Comparison of ENCODE assay signal across 28 cellular contexts in the genomic region with DNA sequence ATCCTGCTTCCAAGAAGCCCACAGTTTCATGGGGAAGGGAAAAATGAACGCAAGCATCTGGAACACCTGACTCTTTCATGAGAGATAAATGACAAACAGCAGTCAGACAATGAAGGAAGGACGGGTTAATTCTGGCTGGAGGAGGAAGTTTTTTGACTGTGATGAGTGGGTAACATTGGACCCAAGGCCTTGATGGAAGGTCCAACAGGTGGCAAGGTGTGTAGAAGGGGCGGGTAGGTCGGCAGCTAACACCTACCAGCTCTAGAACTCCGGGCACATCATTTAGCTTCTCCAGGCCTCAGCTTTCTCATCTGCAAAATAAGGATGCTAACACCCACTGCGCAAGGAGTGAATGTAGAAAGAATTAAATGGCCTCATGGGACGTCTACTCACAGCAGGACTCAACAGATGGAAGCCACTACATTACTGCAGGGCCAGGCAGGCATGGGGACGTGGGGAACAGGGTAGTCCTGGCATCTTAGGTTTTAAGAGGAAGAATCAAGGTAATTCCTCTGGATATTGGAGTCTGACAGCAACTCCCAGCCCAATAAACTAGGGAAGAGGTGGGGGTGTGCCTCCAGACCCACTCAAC. TPM values are rescaled to one million over a fixed set of nuclear protein-coding genes. Genes with fewer than 3 reads are reported as not detected.
DNase-seq lines count a peak whose midpoint lies in the region; FAIRE-seq and TF ChIP-seq lines count a peak whose summit lies in the region.
"Had no signal": no experiment of that assay in that cellular context is flagged by ENCODE, and none has a peak within 500 bp of the region (broad histone marks: within the 10 kb centered on the region; RNA-seq: fewer than 3 reads in every experiment).

No MANE protein-coding gene starts in this region.

- no peak for TF ChIP-seq POLR2A in NB4 (IDR thresholded peaks at IDR 0.05; ENCODE audit: extremely low read depth, insufficient read length)

- no peak overlapping the region for H3K4me3 ChIP-seq in HEK293 (ENCODE audit: low read depth, low read length)
- H3K4me3 ChIP-seq in NB4 (ENCODE audit: low read depth, low read length): no peak overlapping the region
- H3K4me3 ChIP-seq in bronchial epithelial cell (ENCODE audit: low read depth, low read length): no peak overlapping the region
- H3K4me3 ChIP-seq: A549, BLaER1, GM12878 had no signal

- peaks cover 10% of the 10 kb centered on the region for H3K36me3 Mint-ChIP-seq in osteocyte (ENCODE audit: unreplicated experiment)
- no peaks in the 10 kb centered on the region for H3K36me3 Mint-ChIP-seq in activated CD4-positive, alpha-beta T cell treated with anti-CD3 and anti-CD28 coated beads, Interleukin-2, amount 10 ng/mL, durations not matched to agents 7 days and 5 days (ENCODE audit: low read depth)
- H3K36me3 Mint-ChIP-seq: CD14-positive monocyte; CD4-positive, alpha-beta memory T cell; CD4-positive, CD25-positive, alpha-beta regulatory T cell had no signal

- peak; percentile 47 for FAIRE-seq in bronchial epithelial cell (lab: Jason Lieb, UNC)
- FAIRE-seq: A549, GM12878, GM12892, GM18507 had no signal

- no peaks in the 10 kb centered on the region for H3K27me3 Mint-ChIP-seq in osteocyte (ENCODE audit: unreplicated experiment)
- peaks cover 8% of the 10 kb centered on the region for H3K27me3 Mint-ChIP-seq in activated CD4-positive, alpha-beta T cell treated with anti-CD3 and anti-CD28 coated beads, Interleukin-2, amount 10 ng/mL, durations not matched to agents 7 days and 5 days

- CTCF ChIA-PET in HEK293 (lab: Yijun Ruan, JAX): interaction anchor here (1.9 kb wide), 1 partner anchor 10 kb away, joined by 14 read pairs; no protein-coding TSS in a partner anchor
- CTCF ChIA-PET in activated CD4-positive, alpha-beta T cell treated with anti-CD3 and anti-CD28 coated beads, Interleukin-2, amount 10 ng/mL, durations not matched to agents 7 days and 5 days (lab: Charles Lee): interaction anchor here (0.6 kb wide), 1 partner anchor 52 kb away, joined by 4 read pairs; no protein-coding TSS in a partner anchor

- H3K9me3 Mint-ChIP-seq in osteocyte (ENCODE audit: unreplicated experiment): no peaks in the 10 kb centered on the region
- H3K9me3 Mint-ChIP-seq in activated CD4-positive, alpha-beta T cell treated with anti-CD3 and anti-CD28 coated beads, Interleukin-2, amount 10 ng/mL, durations not matched to agents 7 days and 5 days: no peaks in the 10 kb centered on the region
- H3K9me3 Mint-ChIP-seq: CD14-positive monocyte; CD4-positive, alpha-beta memory T cell; CD4-positive, CD25-positive, alpha-beta regulatory T cell; CD8-positive, alpha-beta memory T cell had no signal

- TF ChIP-seq CTCF in HEK293 (tag by site-specific recombination; IDR thresholded peaks at IDR 0.05): no peak
- no peak for TF ChIP-seq CTCF in NB4 (IDR thresholded peaks at IDR 0.05; ENCODE audit: low read depth, low read length)
- no peak for TF ChIP-seq CTCF in bronchial epithelial cell (IDR thresholded peaks at IDR 0.05; ENCODE audit: insufficient read depth, low read length, severe bottlenecking)
- no peak for TF ChIP-seq CTCF in osteocyte (IDR thresholded peaks at IDR 0.05)

- peak overlapping the region; percentile 23 for H3K27ac Mint-ChIP-seq in osteocyte (ENCODE audit: unreplicated experiment)
- no peak overlapping the region for H3K27ac Mint-ChIP-seq in activated CD4-positive, alpha-beta T cell treated with anti-CD3 and anti-CD28 coated beads, Interleukin-2, amount 10 ng/mL, durations not matched to agents 7 days and 5 days
- H3K27ac Mint-ChIP-seq: CD14-positive monocyte; CD4-positive, alpha-beta memory T cell; CD4-positive, CD25-positive, alpha-beta regulatory T cell; CD8-positive, alpha-beta memory T cell had no signal

- H3K4me1 Mint-ChIP-seq in osteocyte (ENCODE audit: unreplicated experiment): peaks cover 72% of the 10 kb centered on the region
- H3K4me1 Mint-ChIP-seq in activated CD4-positive, alpha-beta T cell treated with anti-CD3 and anti-CD28 coated beads, Interleukin-2, amount 10 ng/mL, durations not matched to agents 7 days and 5 days: no peaks in the 10 kb centered on the region
- H3K4me1 Mint-ChIP-seq: CD14-positive monocyte; CD4-positive, alpha-beta memory T cell; CD4-positive, CD25-positive, alpha-beta regulatory T cell; CD8-positive, alpha-beta memory T cell had no signal

- DNase-seq in NB4 (ENCODE audit: low read depth) (peak; percentile 76), bronchial epithelial cell (ENCODE audit: low read depth) (no peak), osteocyte (ENCODE audit: extremely low spot score, unreplicated experiment) (no peak), AG08396 (ENCODE audit: low spot score) (no peak), NCI-H446 (lab: John Stamatoyannopoulos, UW) (no peak)
- DNase-seq in activated CD4-positive, alpha-beta T cell treated with anti-CD3 and anti-CD28 coated beads, Interleukin-2, amount 10 ng/mL, durations not matched to agents 7 days and 5 days: no peak
- no peak for DNase-seq in stimulated activated CD4-positive, alpha-beta T cell treated with anti-CD3 and anti-CD28 coated beads, Interleukin-2, amount 100 ng/mL, for 48 hours
- DNase-seq: C1 segment of cervical spinal cord; CD4-positive, alpha-beta memory T cell; CD4-positive, CD25-positive, alpha-beta regulatory T cell; CD8-positive, alpha-beta memory T cell; COR-L47; DMS 273 treated with DMSO at 0.1 percent for 48 hours; DMS153; DMS53; DMS79; DND-41; EL; GDM1 had no signal

- H3K36me3 ChIP-seq in HEK293 (ENCODE audit: control insufficient read depth in 2 of 2, insufficient read depth in 1 of 2, low read length in 2 of 2) (no peaks in the 10 kb centered on the region), bronchial epithelial cell (ENCODE audit: control insufficient read depth, insufficient read depth, low read length) (no peaks in the 10 kb centered on the region)
- H3K36me3 ChIP-seq: BE2C, BLaER1 had no signal

- peaks cover 4% of the 10 kb centered on the region for H3K27me3 ChIP-seq in bronchial epithelial cell (ENCODE audit: control insufficient read depth, insufficient read depth, low read length)
- H3K27me3 ChIP-seq: BE2C, BLaER1 had no signal

- POLR2A ChIA-PET in HEK293 (lab: Yijun Ruan, JAX): no interaction called here
- POLR2A ChIA-PET in activated CD4-positive, alpha-beta T cell treated with anti-CD3 and anti-CD28 coated beads, Interleukin-2, amount 10 ng/mL, durations not matched to agents 7 days and 5 days (lab: Charles Lee): no interaction called here

- H3K27ac ChIP-seq in HEK293 (ENCODE audit: extremely low read depth, low read depth, low read length): no peak overlapping the region
- H3K27ac ChIP-seq: 22Rv1, A549, BLaER1 had no signal

- no peaks in the 10 kb centered on the region for H3K9me3 ChIP-seq in HEK293 (ENCODE audit: control insufficient read depth, insufficient read depth, low read depth, low read length)
- H3K9me3 ChIP-seq: A549, BE2C, BLaER1 had no signal

- H3K4me1 ChIP-seq in HEK293 (ENCODE audit: control insufficient read depth, insufficient read depth, low read length): peaks cover 2% of the 10 kb centered on the region; the same call in 1 of the 2 replicates
- H3K4me1 ChIP-seq: A549, BE2C, BLaER1 had no signal

- H3K4me3 Mint-ChIP-seq in osteocyte (ENCODE audit: unreplicated experiment): no peak overlapping the region
- no peak overlapping the region for H3K4me3 Mint-ChIP-seq in activated CD4-positive, alpha-beta T cell treated with anti-CD3 and anti-CD28 coated beads, Interleukin-2, amount 10 ng/mL, durations not matched to agents 7 days and 5 days
- H3K4me3 Mint-ChIP-seq: CD14-positive monocyte; CD4-positive, alpha-beta memory T cell; CD4-positive, CD25-positive, alpha-beta regulatory T cell; CD8-positive, alpha-beta memory T cell had no signal

TF ChIP-seq in HEK293, 187 proteins besides CTCF, POLR2A, EP300 and RAD21:
- TF ChIP-seq ZBTB49 (tag by site-specific recombination; IDR thresholded peaks at IDR 0.05; ENCODE audit: low read depth) (no peak), ZNF626 (tag by site-specific recombination; IDR thresholded peaks at IDR 0.05) (no peak), TRIM28 (IDR thresholded peaks at IDR 0.05; ENCODE audit: borderline replicate concordance, low read length) (no peak), SCRT2 (tag by site-specific recombination; IDR thresholded peaks at IDR 0.05) (peak; percentile 68), SCRT1 (tag by site-specific recombination; IDR thresholded peaks at IDR 0.05; ENCODE audit: borderline replicate concordance) (peak; percentile 63; the same call in 1 of the 2 replicates), KLF16 (tag by site-specific recombination; IDR thresholded peaks at IDR 0.05) (no peak), ZNF138 (tag by site-specific recombination; IDR thresholded peaks at IDR 0.05; ENCODE audit: borderline replicate concordance) (no peak)

RNA-seq across cellular contexts. Expression of gene GLIS1, which starts 12.9 kb away (rescaled TPM):
- total RNA-seq in bronchial epithelial cell (under 0.01 TPM in 1 of 2 replicates, not detected in the other), osteocyte (38.0 and 38.3 TPM in 2 replicates)
- not detected for total RNA-seq in activated CD4-positive, alpha-beta T cell treated with anti-CD3 and anti-CD28 coated beads, Interleukin-2, amount 10 ng/mL, durations not matched to agents 7 days and 5 days
- total RNA-seq: CD4-positive, alpha-beta memory T cell; CD4-positive, CD25-positive, alpha-beta regulatory T cell; CD8-positive, alpha-beta memory T cell; GM12878 had no signal

Comparison
In these comparisons a context has a peak if more than half of its experiments do, and no peak if none do; other contexts are left out.
1. RNA of gene GLIS1, which starts 12.9 kb away (total RNA-seq): 38.0 to 38.3 TPM in osteocyte; under 0.01 TPM in bronchial epithelial cell and not detected in activated CD4-positive, alpha-beta T cell treated with anti-CD3 and anti-CD28 coated beads, Interleukin-2, amount 10 ng/mL, durations not matched to agents 7 days and 5 days; every median in the first group is over 10 times any median in the second.